8 cellular contexts compared by ENCODE assay signal in the genomic region with DNA sequence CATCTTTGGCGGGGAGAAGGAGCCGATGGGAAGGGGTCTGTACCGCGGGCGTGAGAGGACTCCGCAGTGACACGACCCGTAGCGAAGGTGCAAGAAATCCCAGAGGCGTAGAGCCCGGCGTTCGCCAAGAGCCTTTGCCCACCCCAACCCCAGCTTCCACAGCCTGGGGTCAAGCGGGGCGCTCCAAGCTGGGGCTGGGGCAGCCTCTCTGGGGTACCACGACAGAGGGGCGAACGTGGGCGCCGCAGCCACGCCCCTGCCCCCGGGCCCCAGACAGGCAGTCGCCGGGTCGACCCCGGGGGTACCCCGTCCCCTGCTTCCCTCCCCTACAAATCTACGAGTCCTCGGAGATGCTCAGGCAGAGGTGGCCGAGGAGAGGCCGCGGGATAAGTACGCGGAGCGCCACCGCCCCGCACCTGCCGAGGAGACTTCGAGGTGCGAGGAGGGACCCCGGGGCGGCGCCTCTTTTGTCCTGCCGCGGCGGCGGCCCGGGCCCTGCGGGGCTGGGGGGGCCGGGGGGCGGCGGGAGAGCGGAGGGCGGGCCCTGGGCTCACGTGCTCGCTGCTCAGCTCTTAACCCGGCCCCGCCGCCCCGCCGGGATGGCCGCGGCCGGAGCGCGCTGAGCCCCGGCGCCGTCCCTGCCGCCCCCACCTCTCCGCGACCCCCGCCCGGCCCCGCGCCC. TPM values are rescaled to one million over a fixed set of nuclear protein-coding genes. Genes with fewer than 3 reads are reported as not detected.
DNase-seq lines count a peak whose midpoint lies in the region; ATAC-seq lines count a peak whose summit lies in the region.

A gene with protein sequence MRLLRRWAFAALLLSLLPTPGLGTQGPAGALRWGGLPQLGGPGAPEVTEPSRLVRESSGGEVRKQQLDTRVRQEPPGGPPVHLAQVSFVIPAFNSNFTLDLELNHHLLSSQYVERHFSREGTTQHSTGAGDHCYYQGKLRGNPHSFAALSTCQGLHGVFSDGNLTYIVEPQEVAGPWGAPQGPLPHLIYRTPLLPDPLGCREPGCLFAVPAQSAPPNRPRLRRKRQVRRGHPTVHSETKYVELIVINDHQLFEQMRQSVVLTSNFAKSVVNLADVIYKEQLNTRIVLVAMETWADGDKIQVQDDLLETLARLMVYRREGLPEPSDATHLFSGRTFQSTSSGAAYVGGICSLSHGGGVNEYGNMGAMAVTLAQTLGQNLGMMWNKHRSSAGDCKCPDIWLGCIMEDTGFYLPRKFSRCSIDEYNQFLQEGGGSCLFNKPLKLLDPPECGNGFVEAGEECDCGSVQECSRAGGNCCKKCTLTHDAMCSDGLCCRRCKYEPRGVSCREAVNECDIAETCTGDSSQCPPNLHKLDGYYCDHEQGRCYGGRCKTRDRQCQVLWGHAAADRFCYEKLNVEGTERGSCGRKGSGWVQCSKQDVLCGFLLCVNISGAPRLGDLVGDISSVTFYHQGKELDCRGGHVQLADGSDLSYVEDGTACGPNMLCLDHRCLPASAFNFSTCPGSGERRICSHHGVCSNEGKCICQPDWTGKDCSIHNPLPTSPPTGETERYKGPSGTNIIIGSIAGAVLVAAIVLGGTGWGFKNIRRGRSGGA (plus strand): TSS at position 575 of the 682 bp plus-strand sequence. CDS start 212 bp downstream, outside the sequence.

- H3K4me1 ChIP-seq in thymus (ENCODE audit: control insufficient read depth, insufficient read depth, low read length), result peaks cover 4% of the 10 kb centered on the region

- no peaks in the 10 kb centered on the region for H3K4me1 Mint-ChIP-seq in activated naive CD8-positive, alpha-beta T cell treated with anti-CD3 and anti-CD28 coated beads, Interleukin-2, amount 50 U/mL, for 24 hours

- peak within 1 kb of the TSS; percentile 46 for H3K4me3 ChIP-seq in thymus (ENCODE audit: low read length)

- peaks cover 32% of the 10 kb centered on the region for H3K27me3 Mint-ChIP-seq in activated naive CD8-positive, alpha-beta T cell treated with anti-CD3 and anti-CD28 coated beads, Interleukin-2, amount 50 U/mL, for 24 hours

- no peaks in the 10 kb centered on the region for H3K9me3 Mint-ChIP-seq in activated naive CD8-positive, alpha-beta T cell treated with anti-CD3 and anti-CD28 coated beads, Interleukin-2, amount 50 U/mL, for 24 hours

- H3K27ac ChIP-seq in thymus (ENCODE audit: low read depth), result no peak within 1 kb of the TSS

- H3K36me3 ChIP-seq in thymus (ENCODE audit: control insufficient read depth, insufficient read depth), result no peaks in the 10 kb centered on the region

- 5% methylated on average over 76 of the region's 76 CpGs for WGBS in thymus

- H3K27me3 ChIP-seq in thymus (ENCODE audit: control insufficient read depth, insufficient read depth), result peaks cover 36% of the 10 kb centered on the region

- DNase-seq in activated T-cell treated with anti-CD3 and anti-CD28 coated beads, Interleukin-2, amount 50 U/mL, for 1 hour, result peak; percentile 34
- no peak for DNase-seq in activated T-cell treated with anti-CD3 and anti-CD28 coated beads, Interleukin-2, amount 50 U/mL, for 48 hours
- DNase-seq in activated naive CD8-positive, alpha-beta T cell treated with anti-CD3 and anti-CD28 coated beads, Interleukin-2, amount 50 U/mL, for 24 hours, result no peak
- DNase-seq in iPS-NIHi11 (ENCODE audit: low spot score), result peak; percentile 85
- DNase-seq in LoVo (ENCODE audit: low spot score), result no peak
- DNase-seq in NCI-H1092 treated with DMSO at 0.1 percent for 48 hours (lab: John Stamatoyannopoulos, UW), result no peak

- H3K27ac Mint-ChIP-seq in activated naive CD8-positive, alpha-beta T cell treated with anti-CD3 and anti-CD28 coated beads, Interleukin-2, amount 50 U/mL, for 24 hours, result no peak within 1 kb of the TSS

- H3K4me3 Mint-ChIP-seq in activated naive CD8-positive, alpha-beta T cell treated with anti-CD3 and anti-CD28 coated beads, Interleukin-2, amount 50 U/mL, for 24 hours, result peak within 1 kb of the TSS; percentile 26

- no peak for ATAC-seq in activated naive CD8-positive, alpha-beta T cell treated with anti-CD3 and anti-CD28 coated beads, Interleukin-2, amount 50 U/mL, for 24 hours
- ATAC-seq in HG03280 (IDR thresholded peaks at IDR 0.05; ENCODE audit: unreplicated experiment), result no peak

- no peaks in the 10 kb centered on the region for H3K9me3 ChIP-seq in thymus (ENCODE audit: control insufficient read depth)

- H3K36me3 Mint-ChIP-seq in activated naive CD8-positive, alpha-beta T cell treated with anti-CD3 and anti-CD28 coated beads, Interleukin-2, amount 50 U/mL, for 24 hours (ENCODE audit: low read depth), result no peaks in the 10 kb centered on the region

RNA-seq across cellular contexts. Expression of the gene that starts here (rescaled TPM):
- polyA plus RNA-seq in thymus, result 1.3 TPM

Comparison
In these comparisons a context has a peak if more than half of its experiments do, and no peak if none do; other contexts are left out.
1. DNase-seq: peak in activated T-cell treated with anti-CD3 and anti-CD28 coated beads, Interleukin-2, amount 50 U/mL, for 1 hour (single experiment) and iPS-NIHi11 (single experiment); none in activated T-cell treated with anti-CD3 and anti-CD28 coated beads, Interleukin-2, amount 50 U/mL, for 48 hours (0 of 2), activated naive CD8-positive, alpha-beta T cell treated with anti-CD3 and anti-CD28 coated beads, Interleukin-2, amount 50 U/mL, for 24 hours (single experiment), LoVo (single experiment) and NCI-H1092 treated with DMSO at 0.1 percent for 48 hours (single experiment).